Comparison of ENCODE assay signal across 1 cellular context in the genomic region with DNA sequence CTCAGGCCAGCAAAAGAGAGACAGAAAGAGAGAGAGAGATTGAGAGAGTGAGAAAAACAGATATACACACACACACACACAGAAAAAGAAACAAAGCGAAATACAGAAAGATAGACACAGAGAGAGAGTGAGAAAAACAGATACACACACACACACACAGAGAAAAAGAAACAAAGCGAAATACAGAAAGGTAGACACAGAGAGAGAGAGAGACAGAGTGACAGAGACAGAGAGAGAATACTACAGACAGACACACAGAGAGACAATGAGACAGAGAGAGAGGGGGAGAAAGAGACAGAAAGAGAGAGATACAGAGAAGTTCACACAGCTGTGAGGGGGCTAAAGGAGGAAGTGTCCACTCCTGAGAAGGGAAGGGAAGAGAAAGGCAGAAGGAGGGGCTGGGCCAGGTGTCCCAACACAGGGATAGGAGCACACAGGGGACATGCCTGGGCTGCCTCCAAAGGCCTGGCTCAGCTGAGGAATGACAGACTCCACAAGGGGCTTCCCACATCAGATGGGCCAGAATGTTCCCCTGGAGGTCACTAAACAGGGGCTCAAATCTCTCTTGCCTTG.
TF ChIP-seq lines count a peak whose summit lies in the region.

No MANE protein-coding gene starts in this region.

TF ChIP-seq in A549, 52 proteins besides CTCF, POLR2A, EP300 and RAD21:
- TF ChIP-seq, protein P1, sequence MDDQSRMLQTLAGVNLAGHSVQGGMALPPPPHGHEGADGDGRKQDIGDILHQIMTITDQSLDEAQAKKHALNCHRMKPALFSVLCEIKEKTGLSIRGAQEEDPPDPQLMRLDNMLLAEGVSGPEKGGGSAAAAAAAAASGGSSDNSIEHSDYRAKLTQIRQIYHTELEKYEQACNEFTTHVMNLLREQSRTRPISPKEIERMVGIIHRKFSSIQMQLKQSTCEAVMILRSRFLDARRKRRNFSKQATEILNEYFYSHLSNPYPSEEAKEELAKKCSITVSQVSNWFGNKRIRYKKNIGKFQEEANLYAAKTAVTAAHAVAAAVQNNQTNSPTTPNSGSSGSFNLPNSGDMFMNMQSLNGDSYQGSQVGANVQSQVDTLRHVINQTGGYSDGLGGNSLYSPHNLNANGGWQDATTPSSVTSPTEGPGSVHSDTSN (IDR thresholded peaks at IDR 0.05): no peak
- TF ChIP-seq, protein P2, sequence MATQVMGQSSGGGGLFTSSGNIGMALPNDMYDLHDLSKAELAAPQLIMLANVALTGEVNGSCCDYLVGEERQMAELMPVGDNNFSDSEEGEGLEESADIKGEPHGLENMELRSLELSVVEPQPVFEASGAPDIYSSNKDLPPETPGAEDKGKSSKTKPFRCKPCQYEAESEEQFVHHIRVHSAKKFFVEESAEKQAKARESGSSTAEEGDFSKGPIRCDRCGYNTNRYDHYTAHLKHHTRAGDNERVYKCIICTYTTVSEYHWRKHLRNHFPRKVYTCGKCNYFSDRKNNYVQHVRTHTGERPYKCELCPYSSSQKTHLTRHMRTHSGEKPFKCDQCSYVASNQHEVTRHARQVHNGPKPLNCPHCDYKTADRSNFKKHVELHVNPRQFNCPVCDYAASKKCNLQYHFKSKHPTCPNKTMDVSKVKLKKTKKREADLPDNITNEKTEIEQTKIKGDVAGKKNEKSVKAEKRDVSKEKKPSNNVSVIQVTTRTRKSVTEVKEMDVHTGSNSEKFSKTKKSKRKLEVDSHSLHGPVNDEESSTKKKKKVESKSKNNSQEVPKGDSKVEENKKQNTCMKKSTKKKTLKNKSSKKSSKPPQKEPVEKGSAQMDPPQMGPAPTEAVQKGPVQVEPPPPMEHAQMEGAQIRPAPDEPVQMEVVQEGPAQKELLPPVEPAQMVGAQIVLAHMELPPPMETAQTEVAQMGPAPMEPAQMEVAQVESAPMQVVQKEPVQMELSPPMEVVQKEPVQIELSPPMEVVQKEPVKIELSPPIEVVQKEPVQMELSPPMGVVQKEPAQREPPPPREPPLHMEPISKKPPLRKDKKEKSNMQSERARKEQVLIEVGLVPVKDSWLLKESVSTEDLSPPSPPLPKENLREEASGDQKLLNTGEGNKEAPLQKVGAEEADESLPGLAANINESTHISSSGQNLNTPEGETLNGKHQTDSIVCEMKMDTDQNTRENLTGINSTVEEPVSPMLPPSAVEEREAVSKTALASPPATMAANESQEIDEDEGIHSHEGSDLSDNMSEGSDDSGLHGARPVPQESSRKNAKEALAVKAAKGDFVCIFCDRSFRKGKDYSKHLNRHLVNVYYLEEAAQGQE (IDR thresholded peaks at IDR 0.05): no peak
- TF ChIP-seq NFE2L2 (conservative IDR thresholded peaks at IDR 0.05; ENCODE audit: low read length) (no peak), CBX2 (IDR thresholded peaks at IDR 0.05; ENCODE audit: borderline replicate concordance, low read depth) (no peak)
